19 cellular contexts compared by ENCODE assay signal in genomic region chr2:95291222-95291621, GRCh38. TPM values are rescaled to one million over a fixed set of nuclear protein-coding genes. Genes with fewer than 3 reads are reported as not detected.
A peak's percentile ranks its signal among the peaks of the same experiment; 100 is the strongest.
DNase-seq lines count a peak whose midpoint lies in the region; TF ChIP-seq lines count a peak whose summit lies in the region.
"Had no signal": no experiment of that assay in that cellular context is flagged by ENCODE, and none has a peak within 500 bp of the region (broad histone marks: within the 10 kb centered on the region; RNA-seq: fewer than 3 reads in every experiment).

No MANE protein-coding gene starts in this region.

- peak overlapping the region; percentile 29 for H3K27ac ChIP-seq in cingulate gyrus (ENCODE audit: low read depth, low read length)
- H3K27ac ChIP-seq in vagina: no peak overlapping the region
- H3K27ac ChIP-seq: 22Rv1; A549; BLaER1 treated with 17β-estradiol and CSF1 and Interleukin-3, amounts not matched to agents 10 nM and 100 nM; C4-2B had no signal

- no peak for TF ChIP-seq POLR2A in vagina (IDR thresholded peaks at IDR 0.05)

- DNase-seq in NCI-H2171 treated with DMSO at 0.1 percent for 48 hours (lab: John Stamatoyannopoulos, UW) (peak; percentile 22), NCI-H2171 (lab: John Stamatoyannopoulos, UW) (no peak), OCI-M1 (lab: John Stamatoyannopoulos, UW) (peak; percentile 5), NCI-H1417 (lab: John Stamatoyannopoulos, UW) (no peak), vagina (ENCODE audit: extremely low spot score in 2 of 2) (no peak)
- DNase-seq in activated CD4-positive, alpha-beta T cell treated with anti-CD3 and anti-CD28 coated beads, Interleukin-2, amount 50 U/mL, for 48 hours: no peak
- DNase-seq: AML-193; Caco-2; Calu3; CD4-positive, alpha-beta T cell; CD8-positive, alpha-beta T cell; DMS79 treated with DMSO at 0.1 percent for 48 hours; GF-D8 had no signal

- no peak overlapping the region for H3K4me3 ChIP-seq in vagina
- H3K4me3 ChIP-seq: A549; BLaER1 treated with 17β-estradiol and CSF1 and Interleukin-3, amounts not matched to agents 10 nM and 100 nM had no signal

- no peak for TF ChIP-seq CTCF in vagina (IDR thresholded peaks at IDR 0.05)

- intact Hi-C loops in vagina (cut with DNase I): loop anchor here (5.0 kb wide), 1 partner anchor 74 kb away; no protein-coding TSS in a partner anchor

- H3K9me3 ChIP-seq in vagina: no peaks in the 10 kb centered on the region

- peaks cover under 1% of the 10 kb centered on the region for H3K4me1 ChIP-seq in vagina
- H3K4me1 ChIP-seq: A549; BLaER1 treated with 17β-estradiol and CSF1 and Interleukin-3, amounts not matched to agents 10 nM and 100 nM; Caco-2 had no signal

- H3K27me3 ChIP-seq in vagina: no peaks in the 10 kb centered on the region
- H3K27me3 ChIP-seq: BLaER1 treated with 17β-estradiol and CSF1 and Interleukin-3, amounts not matched to agents 10 nM and 100 nM had no signal

- H3K36me3 ChIP-seq in vagina: peaks cover 0 to 6% of the 10 kb centered on the region in 2 donors
- H3K36me3 ChIP-seq: BLaER1 treated with 17β-estradiol and CSF1 and Interleukin-3, amounts not matched to agents 10 nM and 100 nM had no signal

RNA-seq across cellular contexts. Expression of gene KCNIP3, which starts 5.9 kb away (rescaled TPM):
- 27.5 TPM for total RNA-seq in vagina
- total RNA-seq: B cell; Caco-2; CD8-positive, alpha-beta T cell had no signal

RNA-seq across cellular contexts. Expression of gene PROM2, which starts 17.0 kb away (rescaled TPM):
- 70.5 TPM for total RNA-seq in vagina

Comparison
In these comparisons a context has a peak if more than half of its experiments do, and no peak if none do; other contexts are left out.
1. DNase-seq: peak in NCI-H2171 treated with DMSO at 0.1 percent for 48 hours (single experiment) and OCI-M1 (single experiment); none in NCI-H2171 (single experiment), NCI-H1417 (0 of 3), activated CD4-positive, alpha-beta T cell treated with anti-CD3 and anti-CD28 coated beads, Interleukin-2, amount 50 U/mL, for 48 hours (0 of 2) and vagina (0 of 2).